Comparison of ENCODE assay signal across 16 cellular contexts in genomic region chr19:38834104-38834490, GRCh38. TPM values are rescaled to one million over a fixed set of nuclear protein-coding genes. Genes with fewer than 3 reads are reported as not detected.
DNase-seq lines count a peak whose midpoint lies in the region; ATAC-seq, FAIRE-seq and TF ChIP-seq lines count a peak whose summit lies in the region.
"Had no signal": no experiment of that assay in that cellular context is flagged by ENCODE, and none has a peak within 500 bp of the region (broad histone marks: within the 10 kb centered on the region; RNA-seq: fewer than 3 reads in every experiment).

No MANE protein-coding gene starts in this region.

- ATAC-seq in PC-3 = no peak

- H3K27ac ChIP-seq in PC-3 (ENCODE audit: low read length) (peak overlapping the region; percentile 99), astrocyte (ENCODE audit: low read depth, low read length) (no peak overlapping the region), uterus (no peak overlapping the region), tibial nerve (peak overlapping the region in 1 of 4 donors; percentile 30)
- H3K27ac ChIP-seq: SJSA1 had no signal

- H3F3A ChIP-seq in PC-3 (ENCODE audit: low read length, unreplicated experiment) = peaks cover 4% of the 10 kb centered on the region

- H2AFZ ChIP-seq in PC-3 (ENCODE audit: low read length) (no peak overlapping the region), astrocyte (ENCODE audit: low read depth, low read length) (no peak overlapping the region)

- POLR2A ChIA-PET in PC-3 (lab: Charles Lee; ENCODE audit: unreplicated experiment) = no interaction called here

- no peaks in the 10 kb centered on the region for H3K27me3 Mint-ChIP-seq in astrocyte (ENCODE audit: low read depth, unreplicated experiment)
- H3K27me3 Mint-ChIP-seq in progenitor cell of endocrine pancreas = no peaks in the 10 kb centered on the region

- H4K20me1 ChIP-seq in PC-3 (ENCODE audit: low read length) = no peaks in the 10 kb centered on the region
- peaks cover 36% of the 10 kb centered on the region for H4K20me1 ChIP-seq in astrocyte (ENCODE audit: insufficient read depth, low read length)

- BruUV-seq in PC-3 (replicated peaks; lab: Mats Ljungman, UMichigan) = no TSS peak

- no peaks in the 10 kb centered on the region for H3K9me3 Mint-ChIP-seq in astrocyte (ENCODE audit: unreplicated experiment)
- H3K9me3 Mint-ChIP-seq in progenitor cell of endocrine pancreas (ENCODE audit: low read depth) = no peaks in the 10 kb centered on the region

- intact Hi-C loops in PC-3 (cut with micrococcal nuclease) (loop anchor here (5.0 kb wide), 1 partner anchor 37 kb away; no protein-coding TSS in a partner anchor), uterus (cut with DNase I; ENCODE audit: low total_unique reads) (no loop called here)

- FAIRE-seq in astrocyte (lab: Jason Lieb, UNC) = no peak
- FAIRE-seq: TTC549 had no signal

- TF ChIP-seq CTCF in PC-3 (conservative IDR thresholded peaks at IDR 0.05; ENCODE audit: low read depth, low read length) = no peak
- no peak for TF ChIP-seq CTCF in astrocyte (IDR thresholded peaks at IDR 0.05; ENCODE audit: insufficient read depth, low read depth, low read length)
- no peak for TF ChIP-seq CTCF in progenitor cell of endocrine pancreas (IDR thresholded peaks at IDR 0.05; ENCODE audit: unreplicated experiment)
- TF ChIP-seq CTCF in uterus (IDR thresholded peaks at IDR 0.05) = no peak
- TF ChIP-seq CTCF in tibial nerve (IDR thresholded peaks at IDR 0.05) = no peak

- TF ChIP-seq EP300 in tibial nerve (IDR thresholded peaks at IDR 0.05) = no peak

- whole genome bisulfite sequencing in tibial nerve, 2 donors = 85 to 94% methylated on average over 4 of the region's 4 CpGs

- DNase-seq in PC-3 = no peak
- no peak for DNase-seq in astrocyte (ENCODE audit: low read depth)
- DNase-seq in progenitor cell of endocrine pancreas (ENCODE audit: low spot score, unreplicated experiment) = no peak
- DNase-seq in NCI-H1694 treated with DMSO at 0.1 percent for 48 hours (lab: John Stamatoyannopoulos, UW) = no peak
- no peak for DNase-seq in uterus
- no peak for DNase-seq in tibial nerve (ENCODE audit: low spot score in 2 of 2)
- DNase-seq: activated T-cell treated with anti-CD3 and anti-CD28 coated beads for 4 hours; amygdala; mesenchymal stem cell; NCI-H2029 treated with DMSO at 0.1 percent for 48 hours; stimulated activated CD4-positive, alpha-beta T cell treated with anti-CD3 and anti-CD28 coated beads, Interleukin-12 subunit alpha, Interleukin-12 subunit beta, amount 100 ng/mL, for 4 hours had no signal

- H3K27me3 ChIP-seq in PC-3 (ENCODE audit: low read length) (no peaks in the 10 kb centered on the region), astrocyte (ENCODE audit: insufficient read depth, low read length) (no peaks in the 10 kb centered on the region), uterus (no peaks in the 10 kb centered on the region), tibial nerve (no peaks in the 10 kb centered on the region)
- H3K27me3 ChIP-seq: SJSA1 had no signal

- H3K4me1 ChIP-seq in PC-3 (ENCODE audit: insufficient read depth, low read length) (peaks cover 70% of the 10 kb centered on the region), astrocyte (ENCODE audit: insufficient read depth, low read length) (peaks cover 39% of the 10 kb centered on the region), uterus (no peaks in the 10 kb centered on the region), tibial nerve (peaks cover 0 to 20% (median 12%) of the 10 kb centered on the region in 4 donors)

- no peaks in the 10 kb centered on the region for H3K9me3 ChIP-seq in PC-3 (ENCODE audit: low read length)
- H3K9me3 ChIP-seq in astrocyte (ENCODE audit: insufficient read depth, low read depth, low read length) = no peaks in the 10 kb centered on the region
- H3K9me3 ChIP-seq in uterus = no peaks in the 10 kb centered on the region
- H3K9me3 ChIP-seq in tibial nerve = no peaks in the 10 kb centered on the region
- H3K9me3 ChIP-seq: SJSA1 had no signal

- no peak overlapping the region for H3K9ac ChIP-seq in PC-3 (ENCODE audit: low read length)
- H3K9ac ChIP-seq in astrocyte (ENCODE audit: low read length) = no peak overlapping the region

- H3K4me1 Mint-ChIP-seq in astrocyte (ENCODE audit: low read depth, unreplicated experiment) (peaks cover 19% of the 10 kb centered on the region), progenitor cell of endocrine pancreas (ENCODE audit: low read depth) (peaks cover 28% of the 10 kb centered on the region)

- H3K4me2 ChIP-seq in PC-3 (ENCODE audit: low read length) = no peak overlapping the region
- H3K4me2 ChIP-seq in astrocyte (ENCODE audit: low read length) = no peak overlapping the region

- H3K4me3 ChIP-seq in PC-3 (ENCODE audit: low read length) (no peak overlapping the region), astrocyte (ENCODE audit: insufficient read depth, low read depth, low read length) (no peak overlapping the region), uterus (no peak overlapping the region), tibial nerve (no peak overlapping the region)
- H3K4me3 ChIP-seq: SJSA1 had no signal

- H3K4me3 Mint-ChIP-seq in astrocyte (ENCODE audit: unreplicated experiment) (peak overlapping the region; percentile 27), progenitor cell of endocrine pancreas (ENCODE audit: low read depth) (no peak overlapping the region)

- H3K36me3 Mint-ChIP-seq in astrocyte (ENCODE audit: low read depth, unreplicated experiment) (peaks cover 24% of the 10 kb centered on the region), progenitor cell of endocrine pancreas (ENCODE audit: insufficient read depth) (peaks cover 21% of the 10 kb centered on the region)

- CTCF ChIA-PET in PC-3 (lab: Charles Lee) = no interaction called here

- H3K27ac Mint-ChIP-seq in astrocyte (ENCODE audit: unreplicated experiment) (no peak overlapping the region), progenitor cell of endocrine pancreas (peak overlapping the region; percentile 45)

- H3K9me2 ChIP-seq in PC-3 (replicated peaks; ENCODE audit: low read length) = no peaks in the 10 kb centered on the region

- H3K36me3 ChIP-seq in PC-3 (ENCODE audit: low read depth, low read length) (peaks cover 22% of the 10 kb centered on the region), astrocyte (ENCODE audit: insufficient read depth, low read length) (peaks cover 37% of the 10 kb centered on the region), uterus (no peaks in the 10 kb centered on the region), tibial nerve (peaks cover 5 to 51% (median 23%) of the 10 kb centered on the region in 3 donors)

- TF ChIP-seq POLR2A in uterus (IDR thresholded peaks at IDR 0.05) = no peak
- no peak for TF ChIP-seq POLR2A in tibial nerve (IDR thresholded peaks at IDR 0.05)

- peaks cover 9% of the 10 kb centered on the region; the same call in 1 of the 2 replicates for H3K79me2 ChIP-seq in PC-3 (ENCODE audit: low read length)
- H3K79me2 ChIP-seq in astrocyte (ENCODE audit: insufficient read depth, low read length) = no peaks in the 10 kb centered on the region

RNA-seq across cellular contexts. Expression of gene ECH1, which starts 2.5 kb away (rescaled TPM):
- 41.8 and 78.9 TPM in 2 replicates for total RNA-seq in PC-3 (2014; rRNA removed)
- total RNA-seq in astrocyte = 51.4 and 53.3 TPM in 2 replicates
- total RNA-seq in progenitor cell of endocrine pancreas = 86.9 and 93.5 TPM in 2 replicates
- 100 to 1,000 TPM in 1 of 4 donors, 10 to 100 TPM in 3; 27.7 to 188 (median 70.3) TPM for total RNA-seq in uterus
- total RNA-seq in tibial nerve = 100 to 1,000 TPM in 3 of 4 donors, 10 to 100 TPM in 1; 81.8 to 135 (median 119) TPM

RNA-seq across cellular contexts. Expression of gene HNRNPL, which starts 15.7 kb away (rescaled TPM):
- total RNA-seq in PC-3 (2014; rRNA removed) (315 and 331 TPM in 2 replicates), astrocyte (285 and 314 TPM in 2 replicates), progenitor cell of endocrine pancreas (444 and 461 TPM in 2 replicates), uterus (100 to 1,000 TPM in 2 of 4 donors, 10 to 100 TPM in 2; 65.8 to 353 (median 177) TPM), tibial nerve (100 to 1,000 TPM; 170 to 205 (median 179) TPM)

RNA-seq across cellular contexts. Expression of gene LGALS4, which starts 21.4 kb away (rescaled TPM):
- 0.51 TPM in 1 of 2 replicates, not detected in the other for total RNA-seq in PC-3 (2014; rRNA removed)
- total RNA-seq in astrocyte = 0.32 TPM in 1 of 2 replicates, not detected in the other
- total RNA-seq in progenitor cell of endocrine pancreas = 2.7 and 3.7 TPM in 2 replicates
- 1 to 10 TPM in 2 of 4 donors, under 1 TPM in 1, not detected in 1; 0.51 to 4.7 (median 3.6) TPM for total RNA-seq in uterus
- 1 to 10 TPM in 1 of 4 donors, under 1 TPM in 2, not detected in 1; 0.20 to 2.1 (median 0.63) TPM for total RNA-seq in tibial nerve
- total RNA-seq: fibroblast of lung, SJSA1, temporal lobe had no signal

RNA-seq across cellular contexts. Expression of gene RINL, which starts 44.0 kb away (rescaled TPM):
- 1.2 and 3.2 TPM in 2 replicates for total RNA-seq in PC-3 (2014; rRNA removed)
- 0.91 and 1.3 TPM in 2 replicates for total RNA-seq in astrocyte
- total RNA-seq in progenitor cell of endocrine pancreas = 2.6 and 3.0 TPM in 2 replicates
- total RNA-seq in uterus = 100 to 1,000 TPM in 1 of 4 donors, 1 to 10 TPM in 3; 3.3 to 308 (median 5.0) TPM
- 10 to 100 TPM in 2 of 4 donors, 1 to 10 TPM in 2; 8.4 to 28.8 (median 11.6) TPM for total RNA-seq in tibial nerve

RNA-seq across cellular contexts. Expression of gene LGALS7B, which starts 45.1 kb away (rescaled TPM):
- not detected in 2 replicates for total RNA-seq in PC-3 (2014; rRNA removed)
- not detected in 2 replicates for total RNA-seq in astrocyte
- not detected in 2 replicates for total RNA-seq in progenitor cell of endocrine pancreas
- total RNA-seq in uterus = 1 to 10 TPM in 2 of 4 donors, not detected in 2; 1.1 to 6.2 TPM
- not detected for total RNA-seq in tibial nerve
- total RNA-seq: fibroblast of lung, omental fat pad, SJSA1 had no signal
